8 cellular contexts compared by ENCODE assay signal in the genomic region with DNA sequence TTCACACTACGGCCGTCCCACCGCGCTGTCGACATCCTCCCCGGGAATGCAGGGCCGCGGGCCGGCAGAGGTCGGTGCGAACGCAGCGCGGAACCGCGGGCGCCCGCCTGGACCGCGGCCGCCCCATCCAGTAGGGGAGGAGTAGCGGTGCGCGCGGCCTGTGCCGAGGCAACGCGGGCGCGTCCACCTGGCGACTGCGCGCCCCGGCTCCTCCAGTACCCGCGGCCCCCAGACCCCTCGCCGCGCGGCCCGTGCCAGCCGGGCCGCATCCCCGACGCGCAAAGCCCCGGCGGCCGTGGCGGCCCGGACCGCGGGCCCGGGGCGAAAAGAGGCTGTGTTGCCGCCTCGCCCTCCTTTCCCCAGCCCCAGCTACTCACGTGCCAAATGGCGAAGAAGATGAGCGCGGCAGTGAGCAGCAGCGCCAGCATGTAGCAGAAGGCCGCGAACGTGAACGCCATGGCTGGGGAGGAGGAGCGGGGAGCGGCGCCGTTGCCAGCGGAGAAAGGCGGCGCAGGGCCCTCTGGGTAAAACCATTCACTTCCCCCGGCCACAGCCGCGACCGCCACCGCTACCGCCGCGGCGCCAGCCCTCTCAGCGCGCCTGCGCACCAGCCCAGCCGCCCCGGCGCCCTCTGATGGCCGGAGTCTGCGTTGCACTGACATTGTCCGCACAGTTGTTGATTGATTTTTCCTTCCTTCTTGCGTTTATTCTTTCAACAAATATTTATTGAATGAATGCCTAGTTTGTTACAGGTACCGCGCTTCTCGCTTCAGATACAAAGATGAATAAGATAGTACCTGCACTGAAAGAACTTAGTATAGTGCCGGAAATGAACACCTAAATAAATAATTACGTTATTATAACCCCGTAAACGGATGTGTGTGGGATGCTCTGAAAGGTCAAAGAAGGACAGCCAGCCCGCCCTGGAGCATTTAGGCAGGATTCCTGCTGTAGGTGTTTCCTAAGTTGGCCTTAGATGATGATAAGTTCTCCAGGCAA. TPM values are rescaled to one million over a fixed set of nuclear protein-coding genes. Genes with fewer than 3 reads are reported as not detected.
DNase-seq lines count a peak whose midpoint lies in the region; ATAC-seq and TF ChIP-seq lines count a peak whose summit lies in the region.

Gene CNIH1, minus strand, starts transcription at position 505 of the 999 bp plus-strand sequence. Its CDS starts 47 bp downstream, at position 458.

- H3K36me3 ChIP-seq in MM.1S (replicated peaks; ENCODE audit: insufficient read depth, low read length) (no peaks in the 10 kb centered on the region), neuron (ENCODE audit: insufficient read depth, low read length) (peaks cover 4% of the 10 kb centered on the region)

- H3K4me2 ChIP-seq in MM.1S (ENCODE audit: low read depth, low read length) = peak within 1 kb of the TSS; percentile 86

- H3K9me3 ChIP-seq in MM.1S (replicated peaks; ENCODE audit: insufficient read depth, low read length) (no peaks in the 10 kb centered on the region), neuron (ENCODE audit: low read length) (no peaks in the 10 kb centered on the region)

- H3K79me2 ChIP-seq in MM.1S (ENCODE audit: low read length) = peaks cover 45% of the 10 kb centered on the region

- no peaks in the 10 kb centered on the region for H3F3A ChIP-seq in MM.1S (ENCODE audit: insufficient read depth, low read length)

- no peaks in the 10 kb centered on the region for H3K4me1 ChIP-seq in MM.1S (ENCODE audit: low read length)
- peaks cover 8% of the 10 kb centered on the region for H3K4me1 ChIP-seq in foreskin keratinocyte
- peaks cover 17% of the 10 kb centered on the region for H3K4me1 ChIP-seq in neuron (ENCODE audit: insufficient read depth, low read length)

- H2AFZ ChIP-seq in MM.1S (ENCODE audit: low read length) (peak within 1 kb of the TSS; percentile 82), neuron (ENCODE audit: low read depth, low read length) (peak within 1 kb of the TSS; percentile 98)

- TF ChIP-seq CTCF in MM.1S (IDR thresholded peaks at IDR 0.05; ENCODE audit: low read length) (peak; percentile 71), foreskin keratinocyte (conservative IDR thresholded peaks at IDR 0.05) (peak; percentile 99), subcutaneous adipose tissue (IDR thresholded peaks at IDR 0.05; ENCODE audit: low read depth) (no peak)

- H3K9me2 ChIP-seq in MM.1S (replicated peaks; ENCODE audit: insufficient read depth, low read length) = no peaks in the 10 kb centered on the region

- H3K9ac ChIP-seq in MM.1S (ENCODE audit: low read length) = peak within 1 kb of the TSS; percentile 55; the same call in 1 of the 2 replicates

- H3K27me3 ChIP-seq in MM.1S (replicated peaks; ENCODE audit: insufficient read depth, low read length) (no peaks in the 10 kb centered on the region), foreskin keratinocyte (no peaks in the 10 kb centered on the region), neuron (ENCODE audit: insufficient read depth, low read length) (no peaks in the 10 kb centered on the region)

- peak within 1 kb of the TSS; percentile 73 for H3K4me3 ChIP-seq in MM.1S (ENCODE audit: low read length)
- H3K4me3 ChIP-seq in neuron (ENCODE audit: low read length) = peak within 1 kb of the TSS; percentile 90

- no peaks in the 10 kb centered on the region for H4K20me1 ChIP-seq in MM.1S (ENCODE audit: insufficient read depth, low read length)

- DNase-seq in GF-D8 (lab: John Stamatoyannopoulos, UW) (peak; percentile 68), HCEC 1CT (peak; percentile 94), MM.1S (peak; percentile 83), SIG-M5 (lab: John Stamatoyannopoulos, UW) (peak; percentile 54), activated gamma-delta T cell treated with Interleukin-2 at 50 U/mL for 16 hours (peak; percentile 92), foreskin keratinocyte (peak; percentile 65 to 82)

- ATAC-seq in foreskin keratinocyte = peak; percentile 96

- H3K27ac ChIP-seq in MM.1S (ENCODE audit: low read length) (peak within 1 kb of the TSS; percentile 61), foreskin keratinocyte (peak within 1 kb of the TSS; percentile 80)

RNA-seq across cellular contexts. Expression of gene CNIH1, which starts in this region (rescaled TPM):
- total RNA-seq in foreskin keratinocyte = 117 and 119 TPM in 2 replicates
- polyA plus RNA-seq in foreskin keratinocyte = 110 and 127 TPM in 2 replicates
- 100 to 1,000 TPM; 109 to 161 (median 136) TPM for total RNA-seq in subcutaneous adipose tissue

Comparison
In these comparisons a context has a peak if more than half of its experiments do, and no peak if none do; other contexts are left out.
1. Peak in every context shown above with its lines: DNase-seq, ATAC-seq, H3K4me3 ChIP-seq and H3K27ac ChIP-seq.